2 cellular contexts compared by ENCODE assay signal in the genomic region with DNA sequence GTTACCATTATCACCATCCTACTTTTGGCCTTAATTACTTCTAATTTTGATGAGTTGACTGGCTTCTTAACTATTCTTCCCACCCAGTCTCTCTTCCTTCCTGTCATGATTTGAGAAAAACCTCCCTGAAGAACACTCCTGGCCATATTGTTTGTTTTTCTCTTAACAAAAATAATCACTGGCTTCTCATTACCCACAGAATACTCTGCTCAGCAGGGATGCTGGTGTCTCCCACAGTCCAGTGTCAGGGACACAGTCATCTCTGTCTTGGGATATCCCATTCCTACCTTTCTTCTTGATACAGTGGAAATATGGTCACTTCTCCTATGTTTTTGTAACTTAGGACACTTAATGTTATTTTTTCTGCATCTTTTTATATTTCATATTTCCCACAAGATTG.
TF ChIP-seq lines count a peak whose summit lies in the region.

No MANE protein-coding gene starts in this region.

TF ChIP-seq in A549, 52 proteins besides CTCF, POLR2A, EP300 and RAD21 (continued from another document):
- TF ChIP-seq ZFP36 (IDR thresholded peaks at IDR 0.05; ENCODE audit: borderline replicate concordance, partially characterized antibody) = no peak
- no peak for TF ChIP-seq RARB (CRISPR knock-in tag; IDR thresholded peaks at IDR 0.05)
- no peak for TF ChIP-seq MAFK (IDR thresholded peaks at IDR 0.05; ENCODE audit: partially characterized antibody)
- no peak for TF ChIP-seq HMGXB4 (CRISPR knock-in tag; IDR thresholded peaks at IDR 0.05; ENCODE audit: borderline replicate concordance)
- no peak for TF ChIP-seq CHD4 (IDR thresholded peaks at IDR 0.05; ENCODE audit: borderline replicate concordance)
- TF ChIP-seq HOXB5 (CRISPR knock-in tag; IDR thresholded peaks at IDR 0.05) = no peak
- no peak for TF ChIP-seq ZC3H11A (IDR thresholded peaks at IDR 0.05)
- no peak for TF ChIP-seq RFX5 (IDR thresholded peaks at IDR 0.05)
- TF ChIP-seq NPAS2 (CRISPR knock-in tag; IDR thresholded peaks at IDR 0.05; ENCODE audit: borderline replicate concordance) = no peak
- no peak for TF ChIP-seq HES2 (IDR thresholded peaks at IDR 0.05)
- no peak for TF ChIP-seq KDM1A (IDR thresholded peaks at IDR 0.05; ENCODE audit: low read depth)
- no peak for TF ChIP-seq KDM5A (IDR thresholded peaks at IDR 0.05)
- no peak for TF ChIP-seq HOXB13 (CRISPR knock-in tag; IDR thresholded peaks at IDR 0.05; ENCODE audit: low read depth)
- no peak for TF ChIP-seq ATOH8 (CRISPR knock-in tag; IDR thresholded peaks at IDR 0.05; ENCODE audit: low read depth)
- TF ChIP-seq SMC3 (IDR thresholded peaks at IDR 0.05) = no peak
- TF ChIP-seq, protein P1, sequence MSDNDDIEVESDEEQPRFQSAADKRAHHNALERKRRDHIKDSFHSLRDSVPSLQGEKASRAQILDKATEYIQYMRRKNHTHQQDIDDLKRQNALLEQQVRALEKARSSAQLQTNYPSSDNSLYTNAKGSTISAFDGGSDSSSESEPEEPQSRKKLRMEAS (IDR thresholded peaks at IDR 0.05) = no peak
- no peak for TF ChIP-seq HOXA7 (CRISPR knock-in tag; IDR thresholded peaks at IDR 0.05)

TF ChIP-seq in IMR-90, 13 proteins besides CTCF, POLR2A, EP300 and RAD21 (continued from another document):
- TF ChIP-seq CHD1 (IDR thresholded peaks at IDR 0.05; ENCODE audit: low read depth, low read length) (no peak), NFE2L2 (IDR thresholded peaks at IDR 0.05; ENCODE audit: low read depth, low read length) (no peak), MAFK (IDR thresholded peaks at IDR 0.05; ENCODE audit: low read depth, low read length) (no peak), CEBPB (IDR thresholded peaks at IDR 0.05; ENCODE audit: low read depth, low read length) (no peak), RCOR1 (IDR thresholded peaks at IDR 0.05; ENCODE audit: insufficient replicate concordance, low read length) (no peak), SMC3 (IDR thresholded peaks at IDR 0.05; ENCODE audit: low read depth, low read length) (no peak), FOS (IDR thresholded peaks at IDR 0.05; ENCODE audit: low read depth, low read length) (no peak), MAZ (IDR thresholded peaks at IDR 0.05; ENCODE audit: borderline replicate concordance, low read depth, low read length) (no peak), RFX5 (IDR thresholded peaks at IDR 0.05; ENCODE audit: low read depth, low read length) (no peak), MXI1 (IDR thresholded peaks at IDR 0.05; ENCODE audit: borderline replicate concordance, low read depth, low read length) (no peak)
- TF ChIP-seq, protein P2, sequence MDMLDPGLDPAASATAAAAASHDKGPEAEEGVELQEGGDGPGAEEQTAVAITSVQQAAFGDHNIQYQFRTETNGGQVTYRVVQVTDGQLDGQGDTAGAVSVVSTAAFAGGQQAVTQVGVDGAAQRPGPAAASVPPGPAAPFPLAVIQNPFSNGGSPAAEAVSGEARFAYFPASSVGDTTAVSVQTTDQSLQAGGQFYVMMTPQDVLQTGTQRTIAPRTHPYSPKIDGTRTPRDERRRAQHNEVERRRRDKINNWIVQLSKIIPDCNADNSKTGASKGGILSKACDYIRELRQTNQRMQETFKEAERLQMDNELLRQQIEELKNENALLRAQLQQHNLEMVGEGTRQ (IDR thresholded peaks at IDR 0.05; ENCODE audit: low read depth, low read length) = no peak
- TF ChIP-seq, protein P3, sequence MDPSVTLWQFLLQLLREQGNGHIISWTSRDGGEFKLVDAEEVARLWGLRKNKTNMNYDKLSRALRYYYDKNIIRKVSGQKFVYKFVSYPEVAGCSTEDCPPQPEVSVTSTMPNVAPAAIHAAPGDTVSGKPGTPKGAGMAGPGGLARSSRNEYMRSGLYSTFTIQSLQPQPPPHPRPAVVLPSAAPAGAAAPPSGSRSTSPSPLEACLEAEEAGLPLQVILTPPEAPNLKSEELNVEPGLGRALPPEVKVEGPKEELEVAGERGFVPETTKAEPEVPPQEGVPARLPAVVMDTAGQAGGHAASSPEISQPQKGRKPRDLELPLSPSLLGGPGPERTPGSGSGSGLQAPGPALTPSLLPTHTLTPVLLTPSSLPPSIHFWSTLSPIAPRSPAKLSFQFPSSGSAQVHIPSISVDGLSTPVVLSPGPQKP (IDR thresholded peaks at IDR 0.05; ENCODE audit: borderline replicate concordance, low read depth, low read length) = no peak
